ENCODE assay signal across 23 cellular contexts in genomic region chr6:7125290-7125689, GRCh38. TPM values are rescaled to one million over a fixed set of nuclear protein-coding genes. Genes with fewer than 3 reads are reported as not detected.
DNase-seq lines count a peak whose midpoint lies in the region; FAIRE-seq and TF ChIP-seq lines count a peak whose summit lies in the region.
"Had no signal": no experiment of that assay in that cellular context is flagged by ENCODE, and none has a peak within 500 bp of the region (broad histone marks: within the 10 kb centered on the region; RNA-seq: fewer than 3 reads in every experiment).

No MANE protein-coding gene starts in this region.

- DNase-seq in CD4-positive, alpha-beta memory T cell: no peak
- DNase-seq in GM23248 (no peak), endothelial cell (ENCODE audit: low spot score) (no peak), smooth muscle cell (lab: John Stamatoyannopoulos, UW; ENCODE audit: unreplicated experiment) (no peak), Kasumi-1 (lab: John Stamatoyannopoulos, UW) (no peak), GM12891 (ENCODE audit: insufficient read length, low spot score) (no peak)
- no peak for DNase-seq in stimulated activated CD4-positive, alpha-beta T cell treated with anti-CD3 and anti-CD28 coated beads, Interleukin-2, amount 100 ng/mL, for 24 hours
- no peak for DNase-seq in stimulated activated CD4-positive, alpha-beta T cell treated with anti-CD3 and anti-CD28 coated beads, Interleukin-4, amount 100 ng/mL, for 24 hours
- DNase-seq: activated CD4-positive, alpha-beta T cell treated with anti-CD3 and anti-CD28 coated beads, Interleukin-2, amount 50 U/mL, for 1 hour; activated naive CD4-positive, alpha-beta T cell treated with anti-CD3 and anti-CD28 coated beads, Interleukin-2, amount 10 ng/mL, durations not matched to agents 7 days and 5 days; activated T-cell treated with anti-CD3 and anti-CD28 coated beads for 4 hours; Calu3; EL; KBM-7; NCI-H1092 treated with DMSO at 0.1 percent for 48 hours; NCI-H526; Right ventricle myocardium superior; small intestine; stimulated activated CD4-positive, alpha-beta T cell treated with anti-CD3 and anti-CD28 coated beads, Interleukin-4, amount 100 ng/mL, for 4 hours; tibial artery had no signal

- H3F3A ChIP-seq in GM23248 (ENCODE audit: insufficient read depth) (peaks cover under 1% of the 10 kb centered on the region; the same call in 1 of the 2 replicates), smooth muscle cell (ENCODE audit: low read depth) (no peaks in the 10 kb centered on the region)

- peak overlapping the region; percentile 3 to 82 (median 77) for H3K27ac Mint-ChIP-seq in CD4-positive, alpha-beta memory T cell
- H3K27ac Mint-ChIP-seq in endothelial cell (ENCODE audit: unreplicated experiment): peak overlapping the region; percentile 39
- H3K27ac Mint-ChIP-seq: activated naive CD4-positive, alpha-beta T cell treated with anti-CD3 and anti-CD28 coated beads, Interleukin-2, amount 10 ng/mL, durations not matched to agents 7 days and 5 days had no signal

- no peaks in the 10 kb centered on the region for H3K27me3 ChIP-seq in CD4-positive, alpha-beta memory T cell (ENCODE audit: insufficient read depth, low read length)
- H3K27me3 ChIP-seq in GM23248 (replicated peaks; ENCODE audit: insufficient read depth) (no peaks in the 10 kb centered on the region), smooth muscle cell (ENCODE audit: low read depth) (no peaks in the 10 kb centered on the region)
- H3K27me3 ChIP-seq: tibial artery had no signal

- POLR2A ChIA-PET in CD4-positive, alpha-beta memory T cell (lab: Charles Lee; ENCODE audit: partially characterized antibody): no interaction called here

- in situ Hi-C loops in GM23248 (cut with MboI): no loop called here

- H3K4me3 Mint-ChIP-seq in CD4-positive, alpha-beta memory T cell: peak overlapping the region in 3 of 8 donors; percentile 40 to 59 (median 42)
- H3K4me3 Mint-ChIP-seq in endothelial cell (ENCODE audit: unreplicated experiment): no peak overlapping the region
- H3K4me3 Mint-ChIP-seq: activated naive CD4-positive, alpha-beta T cell treated with anti-CD3 and anti-CD28 coated beads, Interleukin-2, amount 10 ng/mL, durations not matched to agents 7 days and 5 days; nephron had no signal

- intact Hi-C loops in CD4-positive, alpha-beta memory T cell (cut with micrococcal nuclease): loop anchor here (2.0 kb wide), 1 partner anchor 14 kb away; no protein-coding TSS in a partner anchor

- no peaks in the 10 kb centered on the region for H3K27me3 Mint-ChIP-seq in CD4-positive, alpha-beta memory T cell
- H3K27me3 Mint-ChIP-seq in endothelial cell (ENCODE audit: unreplicated experiment): peaks cover 13% of the 10 kb centered on the region
- H3K27me3 Mint-ChIP-seq: activated naive CD4-positive, alpha-beta T cell treated with anti-CD3 and anti-CD28 coated beads, Interleukin-2, amount 10 ng/mL, durations not matched to agents 7 days and 5 days had no signal

- no peak for FAIRE-seq in GM12891 (lab: Jason Lieb, UNC)
- FAIRE-seq: keratinocyte, small intestine had no signal

- CTCF ChIA-PET in CD4-positive, alpha-beta memory T cell (lab: Charles Lee; ENCODE audit: partially characterized antibody): interaction anchor here (1.2 kb wide), 1 partner anchor 10 kb away, joined by 4 read pairs; no protein-coding TSS in a partner anchor

- no peaks in the 10 kb centered on the region for H3K36me3 ChIP-seq in CD4-positive, alpha-beta memory T cell (ENCODE audit: insufficient read depth, low read length)
- H3K36me3 ChIP-seq in GM23248 (ENCODE audit: low read depth) (peaks cover 6% of the 10 kb centered on the region; the same call in 1 of the 2 replicates), smooth muscle cell (ENCODE audit: low read depth) (no peaks in the 10 kb centered on the region)
- H3K36me3 ChIP-seq: prostate gland, tibial artery had no signal

- no peak for TF ChIP-seq POLR2A in GM12891 (IDR thresholded peaks at IDR 0.05; ENCODE audit: low read depth, low read length)

- H3K4me1 Mint-ChIP-seq in CD4-positive, alpha-beta memory T cell: peaks cover 46 to 80% (median 63%) of the 10 kb centered on the region in 4 donors
- H3K4me1 Mint-ChIP-seq in endothelial cell (ENCODE audit: unreplicated experiment): peaks cover 17% of the 10 kb centered on the region

- peaks cover 46% of the 10 kb centered on the region for H3K4me1 ChIP-seq in CD4-positive, alpha-beta memory T cell (ENCODE audit: insufficient read depth, low read length)
- H3K4me1 ChIP-seq in GM23248 (ENCODE audit: insufficient read depth) (peaks cover 18% of the 10 kb centered on the region), smooth muscle cell (ENCODE audit: low read depth) (no peaks in the 10 kb centered on the region)
- H3K4me1 ChIP-seq: prostate gland had no signal

- no peaks in the 10 kb centered on the region for H3K9me3 ChIP-seq in CD4-positive, alpha-beta memory T cell (ENCODE audit: control insufficient read depth in 1 of 2, low read length in 2 of 2)
- H3K9me3 ChIP-seq in GM23248 (ENCODE audit: low read depth) (no peaks in the 10 kb centered on the region), smooth muscle cell (replicated peaks; ENCODE audit: low read depth) (no peaks in the 10 kb centered on the region)
- H3K9me3 ChIP-seq: prostate gland, tibial artery had no signal

- H3K79me2 ChIP-seq in GM23248 (ENCODE audit: insufficient read depth): peaks cover 100% of the 10 kb centered on the region
- peaks cover 100% of the 10 kb centered on the region for H3K79me2 ChIP-seq in smooth muscle cell (ENCODE audit: low read depth)

- H3K9ac ChIP-seq in GM23248 (no peak overlapping the region), smooth muscle cell (ENCODE audit: low read depth) (no peak overlapping the region)

- H3K27ac ChIP-seq in CD4-positive, alpha-beta memory T cell (ENCODE audit: low read depth, low read length): no peak overlapping the region
- peak overlapping the region; percentile 46 for H3K27ac ChIP-seq in GM23248
- peak overlapping the region; percentile 31 for H3K27ac ChIP-seq in smooth muscle cell (ENCODE audit: low read depth)
- H3K27ac ChIP-seq: prostate gland, tibial artery had no signal

- TF ChIP-seq CTCF in endothelial cell (IDR thresholded peaks at IDR 0.05; ENCODE audit: unreplicated experiment) (no peak), smooth muscle cell (IDR thresholded peaks at IDR 0.05; ENCODE audit: borderline replicate concordance, insufficient read depth, poor library complexity, severe bottlenecking) (no peak)

- H3K4me3 ChIP-seq in CD4-positive, alpha-beta memory T cell (ENCODE audit: low read length in 2 of 2): no peak overlapping the region
- no peak overlapping the region for H3K4me3 ChIP-seq in GM23248
- no peak overlapping the region for H3K4me3 ChIP-seq in smooth muscle cell
- H3K4me3 ChIP-seq: prostate gland, tibial artery had no signal

- no peaks in the 10 kb centered on the region for H3K9me2 ChIP-seq in GM23248 (ENCODE audit: insufficient read depth)

- H2AFZ ChIP-seq in GM23248: no peak overlapping the region
- no peak overlapping the region for H2AFZ ChIP-seq in smooth muscle cell (ENCODE audit: low read depth)

- H3K4me2 ChIP-seq in GM23248 (ENCODE audit: unreplicated experiment): no peak overlapping the region
- no peak overlapping the region for H3K4me2 ChIP-seq in smooth muscle cell

- peaks cover 9 to 27% of the 10 kb centered on the region in 2 donors for H3K36me3 Mint-ChIP-seq in CD4-positive, alpha-beta memory T cell
- H3K36me3 Mint-ChIP-seq in endothelial cell (ENCODE audit: low read depth, unreplicated experiment): peaks cover 13% of the 10 kb centered on the region

- WGBS in GM23248 (ENCODE audit: low coverage in 1 of 2, low lambda C conversion rate in 2 of 2, missing lambda C conversion rate in 2 of 2), 2 experiments: 86 to 100% methylated on average over 1 of the region's 1 CpG
- whole genome bisulfite sequencing in smooth muscle cell (ENCODE audit: low lambda C conversion rate): 92% methylated on average over 1 of the region's 1 CpG

- no peaks in the 10 kb centered on the region for H3K9me3 Mint-ChIP-seq in CD4-positive, alpha-beta memory T cell
- H3K9me3 Mint-ChIP-seq in endothelial cell (ENCODE audit: unreplicated experiment): no peaks in the 10 kb centered on the region
- H3K9me3 Mint-ChIP-seq: activated naive CD4-positive, alpha-beta T cell treated with anti-CD3 and anti-CD28 coated beads, Interleukin-2, amount 10 ng/mL, durations not matched to agents 7 days and 5 days; nephron had no signal

- H4K20me1 ChIP-seq in GM23248 (ENCODE audit: insufficient read depth) (peaks cover 25% of the 10 kb centered on the region), smooth muscle cell (ENCODE audit: low read depth) (peaks cover 100% of the 10 kb centered on the region)

TF ChIP-seq in GM12891, 5 proteins besides CTCF, POLR2A, EP300 and RAD21:
- TF ChIP-seq PAX5 (IDR thresholded peaks at IDR 0.05; ENCODE audit: insufficient read depth, low read length, severe bottlenecking) (no peak), POU2F2 (IDR thresholded peaks at IDR 0.05; ENCODE audit: low read depth, low read length) (no peak), POLR2AphosphoS5 (IDR thresholded peaks at IDR 0.05; ENCODE audit: low read depth, low read length) (no peak), TAF1 (IDR thresholded peaks at IDR 0.05; ENCODE audit: low read depth, low read length) (no peak)
TF ChIP-seq in GM12891: peak in this region for 0.

RNA-seq across cellular contexts. Expression of gene RREB1, which starts 17.5 kb away (rescaled TPM):
- 10 to 100 TPM; 43.0 to 43.4 TPM for total RNA-seq in CD4-positive, alpha-beta memory T cell
- polyA plus RNA-seq in CD4-positive, alpha-beta memory T cell: 1 to 10 TPM in 1 of 2 donors, under 1 TPM in 1; 0.50 to 7.4 TPM
- total RNA-seq in GM23248 (2014; rRNA removed; shearing (Covaris generic)): 9.4 and 12.4 TPM in 2 replicates
- polyA plus RNA-seq in GM23248 (2016; fragmentation: Nextera tagmentation; extraction: Ambion mirVana) (6.4 and 7.5 TPM in 2 replicates), smooth muscle cell (13.2 and 17.7 TPM in 2 replicates)
- total RNA-seq in endothelial cell (ENCODE audit: unreplicated experiment) (57.6 TPM), smooth muscle cell (19.8 and 26.1 TPM in 2 replicates)
- 7.0 TPM for polyA plus RNA-seq in GM12891 (2012; ENCODE audit: low read depth, missing spikeins)
